Comparison of ENCODE assay signal across 21 cellular contexts in genomic region chr22:36871669-36872081, GRCh38. TPM values are rescaled to one million over a fixed set of nuclear protein-coding genes. Genes with fewer than 3 reads are reported as not detected.
A peak's percentile ranks its signal among the peaks of the same experiment; 100 is the strongest.
DNase-seq lines count a peak whose midpoint lies in the region; ATAC-seq and TF ChIP-seq lines count a peak whose summit lies in the region.
"Had no signal": no experiment of that assay in that cellular context is flagged by ENCODE, and none has a peak within 500 bp of the region (broad histone marks: within the 10 kb centered on the region; RNA-seq: fewer than 3 reads in every experiment).

No MANE protein-coding gene starts in this region.

- H3K4me3 Mint-ChIP-seq in MCF 10A (ENCODE audit: unreplicated experiment): no peak overlapping the region
- no peak overlapping the region for H3K4me3 Mint-ChIP-seq in stimulated activated memory B cell treated with anti-CD40 and anti-IgM and Interleukin-4, amounts not matched to agents 10 μg/mL and 1 μg/mL and 100 μg/mL, for 72 hours
- H3K4me3 Mint-ChIP-seq: memory B cell had no signal

- H3K27me3 Mint-ChIP-seq in MCF 10A (ENCODE audit: insufficient read depth, unreplicated experiment): peaks cover 15% of the 10 kb centered on the region
- no peaks in the 10 kb centered on the region for H3K27me3 Mint-ChIP-seq in stimulated activated memory B cell treated with anti-CD40 and anti-IgM and Interleukin-4, amounts not matched to agents 10 μg/mL and 1 μg/mL and 100 μg/mL, for 72 hours
- H3K27me3 Mint-ChIP-seq: memory B cell had no signal

- no peaks in the 10 kb centered on the region for H3K36me3 ChIP-seq in breast epithelium
- H3K36me3 ChIP-seq in Peyer's patch: peaks cover 0 to 3% (median 0%) of the 10 kb centered on the region in 3 donors
- H3K36me3 ChIP-seq: BE2C, thoracic aorta had no signal

- intact Hi-C loops in MCF 10A (cut with micrococcal nuclease) (loop anchor here (2.0 to 10.0 kb wide), 2 partner anchors 173 to 323 kb away; no protein-coding TSS in a partner anchor), breast epithelium (cut with DNase I; ENCODE audit: low total_unique reads) (no loop called here)

- POLR2A ChIA-PET in MCF 10A (lab: Yijun Ruan, JAX): interaction anchor here (0.9 to 1.6 kb wide), 2 partner anchors 12 to 15 kb away, joined by 3 to 4 read pairs; no protein-coding TSS in a partner anchor
- POLR2A ChIA-PET in RWPE1 (lab: Yijun Ruan, JAX; ENCODE audit: low non-redundant PET): no interaction called here

- no peak overlapping the region for H3K27ac Mint-ChIP-seq in MCF 10A (ENCODE audit: low read depth, unreplicated experiment)
- peak overlapping the region; percentile 90 for H3K27ac Mint-ChIP-seq in stimulated activated memory B cell treated with anti-CD40 and anti-IgM and Interleukin-4, amounts not matched to agents 10 μg/mL and 1 μg/mL and 100 μg/mL, for 72 hours

- TF ChIP-seq POLR2A in breast epithelium (IDR thresholded peaks at IDR 0.05) (no peak), Peyer's patch (IDR thresholded peaks at IDR 0.05) (no peak)

- no peaks in the 10 kb centered on the region for H3K9me3 ChIP-seq in breast epithelium
- no peaks in the 10 kb centered on the region for H3K9me3 ChIP-seq in Peyer's patch
- H3K9me3 ChIP-seq: BE2C, spleen, thoracic aorta had no signal

- TF ChIP-seq CTCF in MCF 10A (IDR thresholded peaks at IDR 0.05; ENCODE audit: unreplicated experiment) (no peak), breast epithelium (IDR thresholded peaks at IDR 0.05) (no peak), RWPE1 (conservative IDR thresholded peaks at IDR 0.05; ENCODE audit: low read depth) (no peak), Peyer's patch (IDR thresholded peaks at IDR 0.05) (no peak)

- DNase-seq in MCF 10A (ENCODE audit: unreplicated experiment): peak; percentile 78
- DNase-seq in breast epithelium (ENCODE audit: low spot score in 2 of 2): no peak
- peak; percentile 73 for DNase-seq in RWPE1 (ENCODE audit: low spot score)
- peak; percentile 70 for DNase-seq in iPS-NIHi11 (ENCODE audit: low spot score)
- no peak for DNase-seq in RPMI8226
- no peak for DNase-seq in Peyer's patch
- DNase-seq: activated CD4-positive, alpha-beta T cell treated with anti-CD3 and anti-CD28 coated beads for 1 hour; BE2C; caudate nucleus; effector CD4-positive, alpha-beta T cell; head of caudate nucleus; NCI-H2107; NCI-H524; spleen; T1000 had no signal

- H3K4me1 ChIP-seq in breast epithelium (peaks cover 0 to 3% of the 10 kb centered on the region in 2 donors), Peyer's patch (no peaks in the 10 kb centered on the region)
- H3K4me1 ChIP-seq: BE2C had no signal

- BruUV-seq in MCF 10A (replicated peaks; lab: Mats Ljungman, UMichigan): no TSS peak

- peak overlapping the region in 1 of 2 donors; percentile 56 for H3K27ac ChIP-seq in breast epithelium
- no peak overlapping the region for H3K27ac ChIP-seq in RWPE1
- H3K27ac ChIP-seq in Peyer's patch: no peak overlapping the region
- H3K27ac ChIP-seq: thoracic aorta had no signal

- no peaks in the 10 kb centered on the region for H3K27me3 ChIP-seq in breast epithelium
- H3K27me3 ChIP-seq in Peyer's patch: no peaks in the 10 kb centered on the region

- no peaks in the 10 kb centered on the region for H3K9me3 Mint-ChIP-seq in MCF 10A (ENCODE audit: unreplicated experiment)
- H3K9me3 Mint-ChIP-seq in stimulated activated memory B cell treated with anti-CD40 and anti-IgM and Interleukin-4, amounts not matched to agents 10 μg/mL and 1 μg/mL and 100 μg/mL, for 72 hours: peaks cover 6% of the 10 kb centered on the region
- H3K9me3 Mint-ChIP-seq: memory B cell had no signal

- no peaks in the 10 kb centered on the region for H3K36me3 Mint-ChIP-seq in MCF 10A (ENCODE audit: insufficient read depth, unreplicated experiment)
- peaks cover 64% of the 10 kb centered on the region for H3K36me3 Mint-ChIP-seq in stimulated activated memory B cell treated with anti-CD40 and anti-IgM and Interleukin-4, amounts not matched to agents 10 μg/mL and 1 μg/mL and 100 μg/mL, for 72 hours

- CTCF ChIA-PET in MCF 10A (lab: Yijun Ruan, JAX): interaction anchor here (0.5 to 8.6 kb wide), 13 partner anchors 11 to 335 kb away, joined by 3 to 93 read pairs (median 3); partner anchors contain the start of gene NCF4
- CTCF ChIA-PET in RWPE1 (lab: Yijun Ruan, JAX): interaction anchor here (0.7 to 1.3 kb wide), 2 partner anchors 15 to 85 kb away, joined by 3 to 4 read pairs; no protein-coding TSS in a partner anchor

- ATAC-seq in stimulated activated memory B cell treated with anti-CD40 and anti-IgM and Interleukin-4, amounts not matched to agents 10 μg/mL and 1 μg/mL and 100 μg/mL, for 72 hours: no peak
- ATAC-seq in HG03460 (IDR thresholded peaks at IDR 0.05; ENCODE audit: unreplicated experiment): no peak

- H3K4me3 ChIP-seq in breast epithelium (no peak overlapping the region), Peyer's patch (no peak overlapping the region)
- H3K4me3 ChIP-seq: thoracic aorta had no signal

- peaks cover 29% of the 10 kb centered on the region for H3K4me1 Mint-ChIP-seq in MCF 10A (ENCODE audit: insufficient read depth, unreplicated experiment)
- H3K4me1 Mint-ChIP-seq in stimulated activated memory B cell treated with anti-CD40 and anti-IgM and Interleukin-4, amounts not matched to agents 10 μg/mL and 1 μg/mL and 100 μg/mL, for 72 hours: peaks cover 48% of the 10 kb centered on the region

RNA-seq across cellular contexts. Expression of gene NCF4, which starts 10.9 kb away (rescaled TPM):
- total RNA-seq in MCF 10A (2022): not detected in 2 replicates
- 10 to 100 TPM; 13.4 to 36.8 (median 14.5) TPM for total RNA-seq in breast epithelium
- total RNA-seq in Peyer's patch: 100 to 1,000 TPM in 1 of 4 donors, 10 to 100 TPM in 1, 1 to 10 TPM in 2; 4.4 to 175 (median 13.0) TPM
- total RNA-seq: A172, pulmonary artery endothelial cell had no signal

RNA-seq across cellular contexts. Expression of gene CSF2RB, which starts 41.8 kb away (rescaled TPM):
- total RNA-seq in MCF 10A (2022): not detected in 2 replicates
- 1 to 10 TPM; 3.3 to 8.6 (median 3.8) TPM for total RNA-seq in breast epithelium
- 10 to 100 TPM in 1 of 4 donors, 1 to 10 TPM in 2, under 1 TPM in 1; 0.88 to 24.8 (median 4.3) TPM for total RNA-seq in Peyer's patch
- total RNA-seq: A172 had no signal

RNA-seq across cellular contexts. Expression of gene PVALB, which starts 54.8 kb away (rescaled TPM):
- total RNA-seq in MCF 10A (2022): not detected in 2 replicates
- total RNA-seq in breast epithelium: 1 to 10 TPM in 1 of 3 donors, not detected in 2; 1.8 TPM
- not detected for total RNA-seq in Peyer's patch
- total RNA-seq: A172, pulmonary artery endothelial cell, thoracic aorta had no signal

Comparison
In these comparisons a context has a peak if more than half of its experiments do, and no peak if none do; other contexts are left out.
1. DNase-seq: peak in MCF 10A (single experiment), RWPE1 (single experiment) and iPS-NIHi11 (single experiment); none in breast epithelium (0 of 2), RPMI8226 (single experiment) and Peyer's patch (0 of 3).